13 cellular contexts compared by ENCODE assay signal in genomic region chr5:40384782-40385390, GRCh38.
A peak's percentile ranks its signal among the peaks of the same experiment; 100 is the strongest.
DNase-seq lines count a peak whose midpoint lies in the region; ATAC-seq and TF ChIP-seq lines count a peak whose summit lies in the region.
"Had no signal": no experiment of that assay in that cellular context is flagged by ENCODE, and none has a peak within 500 bp of the region (broad histone marks: within the 10 kb centered on the region; RNA-seq: fewer than 3 reads in every experiment).

No MANE protein-coding gene starts in this region.

- intact Hi-C loops in Right ventricle myocardium superior (cut with DNase I), result no loop called here
- intact Hi-C loops in left ventricle myocardium superior (cut with micrococcal nuclease), result no loop called here
- intact Hi-C loops in upper lobe of right lung (cut with DNase I), result no loop called here
- intact Hi-C loops in uterus (cut with DNase I; ENCODE audit: low total_unique reads), result no loop called here

- peaks cover 43% of the 10 kb centered on the region for H3K4me1 ChIP-seq in effector memory CD4-positive, alpha-beta T cell (ENCODE audit: control insufficient read depth, insufficient read depth, low read length, poor library complexity, severe bottlenecking)
- H3K4me1 ChIP-seq in upper lobe of right lung (peaks cover 28% of the 10 kb centered on the region), uterus (no peaks in the 10 kb centered on the region)
- H3K4me1 ChIP-seq: ascending aorta, thyroid gland had no signal

- H3K27ac ChIP-seq in effector memory CD4-positive, alpha-beta T cell (ENCODE audit: insufficient read depth, low read length, poor library complexity, severe bottlenecking), result peak overlapping the region; percentile 59
- peak overlapping the region; percentile 52 for H3K27ac ChIP-seq in upper lobe of right lung
- no peak overlapping the region for H3K27ac ChIP-seq in uterus
- H3K27ac ChIP-seq: ascending aorta, thyroid gland had no signal

- ATAC-seq in Right ventricle myocardium superior (ENCODE audit: poor library complexity) (peak; percentile 45), left ventricle myocardium superior (no peak), upper lobe of right lung (peak; percentile 15), GM19452 (IDR thresholded peaks at IDR 0.05; ENCODE audit: unreplicated experiment) (no peak), GM18511 (IDR thresholded peaks at IDR 0.05; ENCODE audit: unreplicated experiment) (no peak)

- TF ChIP-seq CTCF in upper lobe of right lung (IDR thresholded peaks at IDR 0.05) (no peak), uterus (IDR thresholded peaks at IDR 0.05) (no peak)

- no peak overlapping the region for H3K4me3 ChIP-seq in effector memory CD4-positive, alpha-beta T cell (ENCODE audit: insufficient read depth, low read depth, low read length, poor library complexity, severe bottlenecking)
- H3K4me3 ChIP-seq in upper lobe of right lung, result no peak overlapping the region
- H3K4me3 ChIP-seq in uterus, result no peak overlapping the region
- H3K4me3 ChIP-seq: ascending aorta, thyroid gland had no signal

- no peak for DNase-seq in Right ventricle myocardium superior
- DNase-seq in left ventricle myocardium superior, result no peak
- DNase-seq in SIG-M5 (lab: John Stamatoyannopoulos, UW), result peak; percentile 69
- DNase-seq in effector memory CD4-positive, alpha-beta T cell, result no peak
- no peak for DNase-seq in upper lobe of right lung
- DNase-seq in uterus, result no peak
- DNase-seq: GOT3, hippocampal formation, midbrain, thyroid gland had no signal

- no peaks in the 10 kb centered on the region for H3K27me3 ChIP-seq in effector memory CD4-positive, alpha-beta T cell (replicated peaks; ENCODE audit: control insufficient read depth, insufficient read depth, low read length, poor library complexity, severe bottlenecking)
- H3K27me3 ChIP-seq in upper lobe of right lung (no peaks in the 10 kb centered on the region), uterus (no peaks in the 10 kb centered on the region)
- H3K27me3 ChIP-seq: ascending aorta, thyroid gland had no signal

- H3K36me3 ChIP-seq in effector memory CD4-positive, alpha-beta T cell (ENCODE audit: control insufficient read depth, insufficient read depth, low read length), result no peaks in the 10 kb centered on the region
- H3K36me3 ChIP-seq in upper lobe of right lung (no peaks in the 10 kb centered on the region), uterus (no peaks in the 10 kb centered on the region)
- H3K36me3 ChIP-seq: ascending aorta, thyroid gland had no signal

- TF ChIP-seq POLR2A in uterus (IDR thresholded peaks at IDR 0.05), result no peak

- no peaks in the 10 kb centered on the region for H3K9me3 ChIP-seq in effector memory CD4-positive, alpha-beta T cell (ENCODE audit: control insufficient read depth, low read length)
- H3K9me3 ChIP-seq in upper lobe of right lung (no peaks in the 10 kb centered on the region), uterus (no peaks in the 10 kb centered on the region)
- H3K9me3 ChIP-seq: ascending aorta, thyroid gland had no signal

Comparison
In these comparisons a context has a peak if more than half of its experiments do, and no peak if none do; other contexts are left out.
1. ATAC-seq: peak in Right ventricle myocardium superior (single experiment) and upper lobe of right lung (single experiment); none in left ventricle myocardium superior (single experiment), GM19452 (single experiment) and GM18511 (single experiment).
2. H3K27ac ChIP-seq: peak in effector memory CD4-positive, alpha-beta T cell (single experiment) and upper lobe of right lung (single experiment); none in uterus (0 of 2).